Comparison of ENCODE assay signal across 9 cellular contexts in genomic region chr15:80309769-80310384, GRCh38. TPM values are rescaled to one million over a fixed set of nuclear protein-coding genes. Genes with fewer than 3 reads are reported as not detected.
DNase-seq lines count a peak whose midpoint lies in the region; ATAC-seq, FAIRE-seq and TF ChIP-seq lines count a peak whose summit lies in the region.
"Had no signal": no experiment of that assay in that cellular context is flagged by ENCODE, and none has a peak within 500 bp of the region (broad histone marks: within the 10 kb centered on the region; RNA-seq: fewer than 3 reads in every experiment).

No MANE protein-coding gene starts in this region.

- H3K27ac ChIP-seq in A549, result no peak overlapping the region

- H3K4me3 ChIP-seq in A549, result no peak overlapping the region

- no peaks in the 10 kb centered on the region for H3K9me3 ChIP-seq in A549

- peak; percentile 57 to 73 for TF ChIP-seq RAD21 in A549 (conservative IDR thresholded peaks at IDR 0.05 in 1 of 2, IDR thresholded peaks at IDR 0.05 in 1 of 2)

- H3K27ac Mint-ChIP-seq in activated T-helper 1 cell treated with anti-CD3 and anti-CD28 coated beads, Interleukin-12 subunit alpha, Interleukin-12 subunit beta, Interleukin-2, Interleukin-4 antibody, amounts not matched to agents 30 ng/mL and 10 ng/mL and 1 ng/mL, durations not matched to agents 14 hours and 24 hours and 36 hours, result no peak overlapping the region

- H3K4me1 ChIP-seq in A549, result no peaks in the 10 kb centered on the region

- TF ChIP-seq CTCF in A549 (IDR thresholded peaks at IDR 0.05) (peak; percentile 56), GM12874 (IDR thresholded peaks at IDR 0.05; ENCODE audit: insufficient read depth, low read depth, low read length) (peak; percentile 29; the same call in 1 of the 2 replicates)

- H3K4me3 Mint-ChIP-seq in activated T-helper 1 cell treated with anti-CD3 and anti-CD28 coated beads, Interleukin-12 subunit alpha, Interleukin-12 subunit beta, Interleukin-2, Interleukin-4 antibody, amounts not matched to agents 30 ng/mL and 10 ng/mL and 1 ng/mL, durations not matched to agents 14 hours and 24 hours and 36 hours, result no peak overlapping the region

- in situ Hi-C loops in SK-MEL-5 (cut with HindIII; ENCODE audit: low pct_unique_long_range_greater_than_20kb, low sequenced_read_pairs), result no loop called here

- peak; percentile 24 to 48 for DNase-seq in A549 (ENCODE audit: low read depth in 1 of 2, low spot score in 1 of 2)
- peak; percentile 72 for DNase-seq in SK-MEL-5 (ENCODE audit: low read depth, low spot score)
- peak; percentile 68 for DNase-seq in iPS-NIHi7 (ENCODE audit: extremely low spot score)
- no peak for DNase-seq in posterior vena cava (ENCODE audit: low spot score)
- no peak for DNase-seq in activated CD4-positive, alpha-beta T cell treated with anti-CD3 and anti-CD28 coated beads for 48 hours
- DNase-seq in retina, result no peak
- DNase-seq in activated T-helper 1 cell treated with anti-CD3 and anti-CD28 coated beads, Interleukin-12 subunit alpha, Interleukin-12 subunit beta, Interleukin-2, Interleukin-4 antibody, amounts not matched to agents 30 ng/mL and 10 ng/mL and 1 ng/mL, durations not matched to agents 14 hours and 24 hours and 36 hours (ENCODE audit: low spot score), result no peak

- CTCF ChIA-PET in A549 (lab: Yijun Ruan, JAX), result interaction anchor here (0.6 to 1.9 kb wide), 8 partner anchors 11 to 974 kb away, joined by 3 to 6 read pairs (median 4); no protein-coding TSS in a partner anchor

- no peak for TF ChIP-seq POLR2A in A549 (IDR thresholded peaks at IDR 0.05; ENCODE audit: low read length)

- POLR2A ChIA-PET in A549 (lab: Yijun Ruan, JAX), result no interaction called here

- peaks cover 4% of the 10 kb centered on the region for H3K27me3 Mint-ChIP-seq in activated T-helper 1 cell treated with anti-CD3 and anti-CD28 coated beads, Interleukin-12 subunit alpha, Interleukin-12 subunit beta, Interleukin-2, Interleukin-4 antibody, amounts not matched to agents 30 ng/mL and 10 ng/mL and 1 ng/mL, durations not matched to agents 14 hours and 24 hours and 36 hours (ENCODE audit: insufficient read depth)

- no peak overlapping the region for H3K4me2 ChIP-seq in A549

- no peak for TF ChIP-seq EP300 in A549 (IDR thresholded peaks at IDR 0.05)

- no peaks in the 10 kb centered on the region for H3K36me3 Mint-ChIP-seq in activated T-helper 1 cell treated with anti-CD3 and anti-CD28 coated beads, Interleukin-12 subunit alpha, Interleukin-12 subunit beta, Interleukin-2, Interleukin-4 antibody, amounts not matched to agents 30 ng/mL and 10 ng/mL and 1 ng/mL, durations not matched to agents 14 hours and 24 hours and 36 hours (ENCODE audit: low read depth)

- H3K9me3 Mint-ChIP-seq in activated T-helper 1 cell treated with anti-CD3 and anti-CD28 coated beads, Interleukin-12 subunit alpha, Interleukin-12 subunit beta, Interleukin-2, Interleukin-4 antibody, amounts not matched to agents 30 ng/mL and 10 ng/mL and 1 ng/mL, durations not matched to agents 14 hours and 24 hours and 36 hours, result no peaks in the 10 kb centered on the region

- peak; percentile 76 to 87; a peak in 4 of 6 replicates for ATAC-seq in A549

- intact Hi-C loops in posterior vena cava (cut with DNase I), result no loop called here
- intact Hi-C loops in activated T-helper 1 cell treated with anti-CD3 and anti-CD28 coated beads, Interleukin-12 subunit alpha, Interleukin-12 subunit beta, Interleukin-2, Interleukin-4 antibody, amounts not matched to agents 30 ng/mL and 10 ng/mL and 1 ng/mL, durations not matched to agents 14 hours and 24 hours and 36 hours (cut with micrococcal nuclease), result no loop called here

- FAIRE-seq in A549 (lab: Jason Lieb, UNC), result no peak

- H3K4me1 Mint-ChIP-seq in activated T-helper 1 cell treated with anti-CD3 and anti-CD28 coated beads, Interleukin-12 subunit alpha, Interleukin-12 subunit beta, Interleukin-2, Interleukin-4 antibody, amounts not matched to agents 30 ng/mL and 10 ng/mL and 1 ng/mL, durations not matched to agents 14 hours and 24 hours and 36 hours (ENCODE audit: low read depth), result no peaks in the 10 kb centered on the region

- WGBS in A549 (ENCODE audit: missing lambda C conversion rate), result 29% methylated on average over 4 of the region's 6 CpGs

TF ChIP-seq in A549, 52 proteins besides CTCF, POLR2A, EP300 and RAD21:
- TF ChIP-seq ZC3H11A (IDR thresholded peaks at IDR 0.05), result no peak
- TF ChIP-seq SMC3 (IDR thresholded peaks at IDR 0.05), result peak; percentile 44; the same call in 2 of the 3 replicates
- TF ChIP-seq HMGXB4 (CRISPR knock-in tag; IDR thresholded peaks at IDR 0.05; ENCODE audit: borderline replicate concordance), result no peak

RNA-seq across cellular contexts. Expression of gene CTXND1, which starts 57.9 kb away (rescaled TPM):
- not detected in 2 replicates for polyA plus RNA-seq in A549 (2011; rRNA removed)
- not detected in 2 replicates for polyA plus RNA-seq in A549 (2012; cell fraction: cytosol; rRNA removed)
- polyA plus RNA-seq in A549 (2012; cell fraction: nucleus; rRNA removed), result not detected in 2 replicates
- polyA plus RNA-seq in A549 (2017; fragmentation: RNase III; extraction: RNeasy Plus Mini Kit Qiagen cat#74134 plus additional on column Dnase treatment), result not detected in 3 replicates
- polyA minus RNA-seq in A549 (2011; rRNA and poly(A)+ RNA removed), result not detected in 2 replicates
- total RNA-seq in SK-MEL-5 (2014; rRNA removed; shearing (Covaris generic)), result 1.9 and 2.5 TPM in 2 replicates
- polyA plus RNA-seq in SK-MEL-5 (2015; cell fraction: cytosol; rRNA removed), result 2.4 and 3.0 TPM in 2 replicates
- polyA plus RNA-seq in SK-MEL-5 (2015; cell fraction: nucleus; rRNA removed), result 0.41 and 0.91 TPM in 2 replicates
- under 1 TPM in 1 of 2 donors, not detected in 1; 0.05 TPM for total RNA-seq in posterior vena cava
- total RNA-seq in activated T-helper 1 cell treated with anti-CD3 and anti-CD28 coated beads, Interleukin-12 subunit alpha, Interleukin-12 subunit beta, Interleukin-2, Interleukin-4 antibody, amounts not matched to agents 30 ng/mL and 10 ng/mL and 1 ng/mL, durations not matched to agents 14 hours and 24 hours and 36 hours, result not detected in 2 replicates
- total RNA-seq: T-helper 1 cell treated with Interleukin-12 subunit alpha and Interleukin-12 subunit beta and Interleukin-4 antibody, amounts not matched to agents 30 ng/mL and 1 ng/mL, for 36 hours had no signal

Comparison
In these comparisons a context has a peak if more than half of its experiments do, and no peak if none do; other contexts are left out.
1. DNase-seq: peak in A549 (2 of 2), SK-MEL-5 (single experiment) and iPS-NIHi7 (single experiment); none in posterior vena cava (single experiment), activated CD4-positive, alpha-beta T cell treated with anti-CD3 and anti-CD28 coated beads for 48 hours (single experiment), retina (single experiment) and activated T-helper 1 cell treated with anti-CD3 and anti-CD28 coated beads, Interleukin-12 subunit alpha, Interleukin-12 subunit beta, Interleukin-2, Interleukin-4 antibody, amounts not matched to agents 30 ng/mL and 10 ng/mL and 1 ng/mL, durations not matched to agents 14 hours and 24 hours and 36 hours (single experiment).